12 cellular contexts compared by ENCODE assay signal in the genomic region with DNA sequence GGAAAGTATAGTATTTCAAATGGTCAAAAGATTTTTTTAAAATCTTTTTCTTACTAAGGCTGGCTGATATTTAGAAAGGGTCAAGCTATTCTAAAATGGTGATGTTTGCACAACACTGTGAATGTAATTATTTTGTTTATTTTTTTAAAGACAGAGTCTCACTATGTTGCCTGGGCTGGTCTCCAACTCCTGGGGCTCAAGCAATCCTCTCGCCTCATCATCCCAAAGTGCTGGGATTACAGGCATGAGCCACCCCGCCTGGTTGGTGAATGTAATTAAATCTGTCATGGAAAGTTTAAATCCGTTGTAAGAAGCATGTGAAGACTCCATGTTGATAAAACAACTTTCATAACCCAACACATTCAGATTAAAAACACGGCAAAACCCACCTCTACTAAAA. TPM values are rescaled to one million over a fixed set of nuclear protein-coding genes. Genes with fewer than 3 reads are reported as not detected.
DNase-seq lines count a peak whose midpoint lies in the region; ATAC-seq and TF ChIP-seq lines count a peak whose summit lies in the region.
"Had no signal": no experiment of that assay in that cellular context is flagged by ENCODE, and none has a peak within 500 bp of the region (broad histone marks: within the 10 kb centered on the region; RNA-seq: fewer than 3 reads in every experiment).

No MANE protein-coding gene starts in this region.

- intact Hi-C loops in upper lobe of right lung (cut with DNase I) (loop anchor here (10.0 kb wide), 1 partner anchor 176 kb away; no protein-coding TSS in a partner anchor), spleen (cut with DNase I; ENCODE audit: low total_unique reads) (loop anchor here (10.0 kb wide), 1 partner anchor 86 kb away; the partner anchor contains the start of gene EFCAB9), left cardiac atrium (cut with DNase I) (loop anchor here in 1 of 2 donors (5.0 kb wide), 1 partner anchor 94 kb away; the partner anchor contains the start of gene STK10)

- DNase-seq in DMS 273 (lab: John Stamatoyannopoulos, UW; ENCODE audit: unreplicated experiment) (peak; percentile 58), DMS 273 treated with DMSO at 0.1 percent for 48 hours (lab: John Stamatoyannopoulos, UW) (no peak), SK-N-MC (ENCODE audit: low read depth, low spot score) (no peak), fibroblast of villous mesenchyme (ENCODE audit: low read depth) (peak; percentile 86), upper lobe of right lung (no peak), spleen (no peak), left cardiac atrium (no peak)
- DNase-seq in activated T-cell treated with anti-CD3 and anti-CD28 coated beads, Interleukin-2, amount 50 U/mL, for 24 hours: no peak
- DNase-seq: activated B cell treated with CpG ODN at 0.5 μM for 24 hours; Kasumi-1; stimulated activated CD4-positive, alpha-beta T cell treated with anti-CD3 and anti-CD28 coated beads, Interleukin-15, amount 100 ng/mL, for 24 hours had no signal

- peaks cover 18% of the 10 kb centered on the region for H3K4me1 ChIP-seq in upper lobe of right lung
- peaks cover 14 to 47% (median 29%) of the 10 kb centered on the region in 6 donors for H3K4me1 ChIP-seq in spleen

- H3K9me3 ChIP-seq in SK-N-MC (ENCODE audit: low read depth, low read length) (0 out of 2 replicates have a peak, but pooled peaks cover 4% of the 10 kb centered on the region), upper lobe of right lung (no peaks in the 10 kb centered on the region), spleen (no peaks in the 10 kb centered on the region)

- no peaks in the 10 kb centered on the region for H3K27me3 Mint-ChIP-seq in activated T-cell treated with anti-CD3 and anti-CD28 coated beads, Interleukin-2, amount 50 U/mL, for 24 hours
- H3K27me3 Mint-ChIP-seq: activated B cell treated with CpG ODN at 0.5 μM for 24 hours had no signal

- H3K36me3 ChIP-seq in SK-N-MC (ENCODE audit: insufficient read depth, low read length) (peaks cover 43% of the 10 kb centered on the region), upper lobe of right lung (no peaks in the 10 kb centered on the region), spleen (no peaks in the 10 kb centered on the region)

- H3K27ac Mint-ChIP-seq in activated T-cell treated with anti-CD3 and anti-CD28 coated beads, Interleukin-2, amount 50 U/mL, for 24 hours: no peak overlapping the region
- H3K27ac Mint-ChIP-seq: activated B cell treated with CpG ODN at 0.5 μM for 24 hours had no signal

- ATAC-seq in upper lobe of right lung (no peak), left cardiac atrium (no peak)

- TF ChIP-seq CTCF in fibroblast of villous mesenchyme (IDR thresholded peaks at IDR 0.05; ENCODE audit: insufficient read depth, low read depth, low read length) (no peak), upper lobe of right lung (IDR thresholded peaks at IDR 0.05) (no peak), spleen (IDR thresholded peaks at IDR 0.05 in 8 of 11, conservative IDR thresholded peaks at IDR 0.05 in 3 of 11) (no peak)

- H3K36me3 Mint-ChIP-seq in activated T-cell treated with anti-CD3 and anti-CD28 coated beads, Interleukin-2, amount 50 U/mL, for 24 hours (ENCODE audit: low read depth): peaks cover 23% of the 10 kb centered on the region

- peak overlapping the region; percentile 14 for H3K9ac ChIP-seq in SK-N-MC (ENCODE audit: insufficient read length)

- H3K27ac ChIP-seq in SK-N-MC (peak overlapping the region; percentile 44; the same call in 1 of the 2 replicates), upper lobe of right lung (no peak overlapping the region), spleen (no peak overlapping the region)
- H3K27ac ChIP-seq: 22Rv1 had no signal

- H3K4me3 Mint-ChIP-seq in activated T-cell treated with anti-CD3 and anti-CD28 coated beads, Interleukin-2, amount 50 U/mL, for 24 hours: no peak overlapping the region

- TF ChIP-seq POLR2A in spleen (IDR thresholded peaks at IDR 0.05): no peak

- H3K27me3 ChIP-seq in upper lobe of right lung (no peaks in the 10 kb centered on the region), spleen (replicated peaks in 1 of 7) (no peaks in the 10 kb centered on the region)

- 83 to 94% (median 91%) methylated on average over 4 of the region's 4 CpGs for WGBS in spleen, 5 donors

- H3K4me1 Mint-ChIP-seq in activated T-cell treated with anti-CD3 and anti-CD28 coated beads, Interleukin-2, amount 50 U/mL, for 24 hours (ENCODE audit: low read depth): peaks cover 46% of the 10 kb centered on the region

- peak overlapping the region; percentile 95 for H3K4me3 ChIP-seq in SK-N-MC
- H3K4me3 ChIP-seq in fibroblast of villous mesenchyme (ENCODE audit: low read depth, low read length): peak overlapping the region; percentile 89
- H3K4me3 ChIP-seq in upper lobe of right lung: peak overlapping the region; percentile 92
- H3K4me3 ChIP-seq in spleen: no peak overlapping the region

- no peaks in the 10 kb centered on the region for H3K9me3 Mint-ChIP-seq in activated T-cell treated with anti-CD3 and anti-CD28 coated beads, Interleukin-2, amount 50 U/mL, for 24 hours
- H3K9me3 Mint-ChIP-seq: activated B cell treated with CpG ODN at 0.5 μM for 24 hours had no signal

RNA-seq across cellular contexts. Expression of gene UBTD2, which starts 2.6 kb away (rescaled TPM):
- total RNA-seq in fibroblast of villous mesenchyme (20.3 and 23.7 TPM in 2 replicates), upper lobe of right lung (18.8 TPM), spleen (10 to 100 TPM in 3 of 7 donors, 1 to 10 TPM in 4; 7.8 to 13.9 (median 9.8) TPM), left cardiac atrium (10 to 100 TPM in 1 of 2 donors, 1 to 10 TPM in 1; 9.7 to 10.9 TPM)
- 1 to 10 TPM; 4.9 to 7.4 (median 5.1) TPM for polyA plus RNA-seq in spleen

Comparison
In these comparisons a context has a peak if more than half of its experiments do, and no peak if none do; other contexts are left out.
1. DNase-seq: peak in DMS 273 (single experiment) and fibroblast of villous mesenchyme (single experiment); none in DMS 273 treated with DMSO at 0.1 percent for 48 hours (single experiment), SK-N-MC (single experiment), upper lobe of right lung (single experiment), spleen (single experiment), left cardiac atrium (single experiment) and activated T-cell treated with anti-CD3 and anti-CD28 coated beads, Interleukin-2, amount 50 U/mL, for 24 hours (single experiment).
2. H3K4me3 ChIP-seq: peak in SK-N-MC (single experiment), fibroblast of villous mesenchyme (single experiment) and upper lobe of right lung (single experiment); none in spleen (0 of 8).